In the genomic region with DNA sequence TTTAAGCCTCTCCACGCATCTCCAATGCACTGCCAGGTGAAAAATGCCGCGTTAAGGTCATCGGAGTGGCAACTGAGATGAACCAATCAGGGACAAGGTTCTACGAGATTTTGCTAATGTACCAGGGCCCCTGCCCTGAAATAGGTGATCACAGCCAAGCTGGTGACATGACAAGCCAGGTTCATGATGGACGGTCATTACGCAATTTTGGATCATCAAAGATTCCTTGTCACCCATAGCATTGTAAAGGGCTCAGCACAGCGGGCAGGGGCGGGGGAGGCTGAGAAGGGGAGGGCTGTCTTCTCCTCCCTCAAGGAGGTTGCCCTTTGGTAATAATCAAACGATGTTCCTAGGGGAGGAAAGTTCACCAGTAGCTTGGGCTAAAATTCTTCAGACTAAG, we compare ENCODE assay signal across 2 cellular contexts.
A peak's percentile ranks its signal among the peaks of the same experiment; 100 is the strongest.
TF ChIP-seq lines count a peak whose summit lies in the region.

No MANE protein-coding gene starts in this region.

TF ChIP-seq in IMR-90, 13 proteins besides CTCF, POLR2A, EP300 and RAD21:
- TF ChIP-seq FOS (IDR thresholded peaks at IDR 0.05; ENCODE audit: low read depth, low read length) = no peak
- peak; percentile 67 for TF ChIP-seq CEBPB (IDR thresholded peaks at IDR 0.05; ENCODE audit: low read depth, low read length)

TF ChIP-seq in H1, 55 proteins besides CTCF, POLR2A, EP300 and RAD21:
- TF ChIP-seq CEBPB (IDR thresholded peaks at IDR 0.05; ENCODE audit: low read depth, low read length) (peak; percentile 13; the same call in 1 of the 2 replicates), SP2 (IDR thresholded peaks at IDR 0.05; ENCODE audit: low read length) (no peak), RFX5 (IDR thresholded peaks at IDR 0.05; ENCODE audit: borderline replicate concordance, low read depth, low read length) (no peak), EGR1 (IDR thresholded peaks at IDR 0.05; ENCODE audit: borderline replicate concordance, low read depth, low read length) (no peak)
